8 cellular contexts compared by ENCODE assay signal in genomic region chr9:135282001-135282731, GRCh38.
DNase-seq lines count a peak whose midpoint lies in the region; ATAC-seq and TF ChIP-seq lines count a peak whose summit lies in the region.

No MANE protein-coding gene starts in this region.

- peak; percentile 95 for ATAC-seq in body of pancreas
- ATAC-seq in HG03025 (IDR thresholded peaks at IDR 0.05; ENCODE audit: low FRiP score, unreplicated experiment), result no peak
- no peak for ATAC-seq in GM19452 (IDR thresholded peaks at IDR 0.05; ENCODE audit: unreplicated experiment)

- H3K36me3 ChIP-seq in body of pancreas (replicated peaks in 1 of 2; ENCODE audit: insufficient read depth in 1 of 2, low read depth in 2 of 2) (no peaks in the 10 kb centered on the region), mesendoderm (ENCODE audit: control insufficient read depth, insufficient read depth, low read length) (no peaks in the 10 kb centered on the region), trophoblast cell (ENCODE audit: control insufficient read depth in 1 of 2, insufficient read depth in 2 of 2, low read length in 2 of 2) (no peaks in the 10 kb centered on the region)

- H2BK120ac ChIP-seq in mesendoderm (ENCODE audit: low read depth, low read length), result no peak overlapping the region
- H2BK120ac ChIP-seq in trophoblast cell (ENCODE audit: insufficient read depth, low read length, poor library complexity), result no peak overlapping the region

- no peak overlapping the region for H2BK15ac ChIP-seq in mesendoderm (replicated peaks; ENCODE audit: low read depth)

- H2AK5ac ChIP-seq in mesendoderm (ENCODE audit: low read length) (no peak overlapping the region), trophoblast cell (ENCODE audit: low read length) (no peak overlapping the region)

- DNase-seq in DMS53 (lab: John Stamatoyannopoulos, UW) (peak; percentile 82), NCI-H1436 treated with DMSO at 0.1 percent for 48 hours (lab: John Stamatoyannopoulos, UW) (peak; percentile 85), body of pancreas (peak; percentile 90 to 94 (median 94)), midbrain (lab: John Stamatoyannopoulos, UW) (peak; percentile 74), mesendoderm (no peak), trophoblast cell (no peak)

- H3K79me2 ChIP-seq in mesendoderm (ENCODE audit: control insufficient read depth, insufficient read depth, low read length), result no peaks in the 10 kb centered on the region
- no peaks in the 10 kb centered on the region for H3K79me2 ChIP-seq in trophoblast cell (ENCODE audit: control insufficient read depth, insufficient read depth, low read length, poor library complexity)

- H3K27me3 ChIP-seq in body of pancreas, result no peaks in the 10 kb centered on the region
- H3K27me3 ChIP-seq in mesendoderm (ENCODE audit: insufficient read depth, low read length, poor library complexity), result no peaks in the 10 kb centered on the region
- H3K27me3 ChIP-seq in trophoblast cell (ENCODE audit: insufficient read depth, low read length), result no peaks in the 10 kb centered on the region

- TF ChIP-seq POLR2A in body of pancreas (IDR thresholded peaks at IDR 0.05), result no peak

- H3K18ac ChIP-seq in mesendoderm (ENCODE audit: low read length), result no peak overlapping the region
- H3K18ac ChIP-seq in trophoblast cell (ENCODE audit: low read length), result no peak overlapping the region

- H3K4ac ChIP-seq in mesendoderm (ENCODE audit: low read depth, low read length) (no peak overlapping the region), trophoblast cell (ENCODE audit: low read depth, low read length) (no peak overlapping the region)

- H3K9me3 ChIP-seq in body of pancreas, result no peaks in the 10 kb centered on the region
- H3K9me3 ChIP-seq in trophoblast cell (ENCODE audit: insufficient read depth, low read depth, low read length), result peaks cover 10% of the 10 kb centered on the region

- intact Hi-C loops in body of pancreas (cut with DNase I), result no loop called here

- H2BK5ac ChIP-seq in mesendoderm (ENCODE audit: low read length) (no peak overlapping the region), trophoblast cell (ENCODE audit: low read depth, low read length, poor library complexity) (no peak overlapping the region)

- H3K4me3 ChIP-seq in body of pancreas (no peak overlapping the region), mesendoderm (ENCODE audit: low read length) (no peak overlapping the region), trophoblast cell (ENCODE audit: low read depth, low read length) (no peak overlapping the region)

- TF ChIP-seq CTCF in body of pancreas (IDR thresholded peaks at IDR 0.05), result peak in 1 of 7 experiments; percentile 10

- H3K4me2 ChIP-seq in mesendoderm (ENCODE audit: low read length) (no peak overlapping the region), trophoblast cell (ENCODE audit: low read length) (no peak overlapping the region)

- H4K12ac ChIP-seq in trophoblast cell (ENCODE audit: low read depth, low read length), result no peak overlapping the region

- H2BK12ac ChIP-seq in trophoblast cell (ENCODE audit: low read length), result no peak overlapping the region

- no peak overlapping the region for H3K56ac ChIP-seq in mesendoderm (ENCODE audit: low read length)

- H3K4me1 ChIP-seq in body of pancreas, result peaks cover 23% of the 10 kb centered on the region
- no peaks in the 10 kb centered on the region for H3K4me1 ChIP-seq in mesendoderm (ENCODE audit: control insufficient read depth, low read depth, low read length)
- no peaks in the 10 kb centered on the region for H3K4me1 ChIP-seq in trophoblast cell (ENCODE audit: control insufficient read depth in 1 of 2, insufficient read depth in 2 of 2, low read length in 2 of 2)

- H4K5ac ChIP-seq in mesendoderm (ENCODE audit: low read length), result no peak overlapping the region

- no peak overlapping the region for H3K23ac ChIP-seq in mesendoderm (ENCODE audit: low read length)
- no peak overlapping the region for H3K23ac ChIP-seq in trophoblast cell (ENCODE audit: low read length)

- H4K91ac ChIP-seq in trophoblast cell (ENCODE audit: low read depth, low read length), result no peak overlapping the region

- peak overlapping the region; percentile 39 to 78 (median 64) for H3K27ac ChIP-seq in body of pancreas
- H3K27ac ChIP-seq in mesendoderm (ENCODE audit: low read depth, low read length), result no peak overlapping the region
- no peak overlapping the region for H3K27ac ChIP-seq in trophoblast cell (ENCODE audit: low read depth, low read length)

- 7 to 11% methylated on average over 17 to 18 of the region's 18 CpGs for WGBS in body of pancreas, 2 donors
- WGBS in mesendoderm (ENCODE audit: extremely low coverage, insufficient coverage, low lambda C conversion rate), result no CpG with 5 or more reads among the region's 18 CpGs
- WGBS in trophoblast cell (ENCODE audit: extremely low coverage, insufficient coverage, insufficient read length), result no CpG with 5 or more reads among the region's 18 CpGs

- H3K9ac ChIP-seq in mesendoderm (ENCODE audit: low read length) (no peak overlapping the region), trophoblast cell (ENCODE audit: low read length) (no peak overlapping the region)

- H3K79me1 ChIP-seq in mesendoderm (ENCODE audit: low read length) (no peaks in the 10 kb centered on the region), trophoblast cell (ENCODE audit: low read length) (no peaks in the 10 kb centered on the region)

- H4K8ac ChIP-seq in mesendoderm (ENCODE audit: low read depth, low read length) (no peak overlapping the region), trophoblast cell (ENCODE audit: low read depth, low read length) (no peak overlapping the region)

- H3K14ac ChIP-seq in trophoblast cell (ENCODE audit: low read length), result no peak overlapping the region

- no peak overlapping the region for H2AFZ ChIP-seq in trophoblast cell (ENCODE audit: insufficient read depth, low read length, poor library complexity)

Comparison
In these comparisons a context has a peak if more than half of its experiments do, and no peak if none do; other contexts are left out.
1. DNase-seq: peak in DMS53 (single experiment), NCI-H1436 treated with DMSO at 0.1 percent for 48 hours (single experiment), body of pancreas (4 of 4) and midbrain (single experiment); none in mesendoderm (single experiment) and trophoblast cell (0 of 2).
2. H3K27ac ChIP-seq: peak in body of pancreas (4 of 4); none in mesendoderm (single experiment) and trophoblast cell (single experiment).